Comparison of ENCODE assay signal across 16 cellular contexts in the genomic region with DNA sequence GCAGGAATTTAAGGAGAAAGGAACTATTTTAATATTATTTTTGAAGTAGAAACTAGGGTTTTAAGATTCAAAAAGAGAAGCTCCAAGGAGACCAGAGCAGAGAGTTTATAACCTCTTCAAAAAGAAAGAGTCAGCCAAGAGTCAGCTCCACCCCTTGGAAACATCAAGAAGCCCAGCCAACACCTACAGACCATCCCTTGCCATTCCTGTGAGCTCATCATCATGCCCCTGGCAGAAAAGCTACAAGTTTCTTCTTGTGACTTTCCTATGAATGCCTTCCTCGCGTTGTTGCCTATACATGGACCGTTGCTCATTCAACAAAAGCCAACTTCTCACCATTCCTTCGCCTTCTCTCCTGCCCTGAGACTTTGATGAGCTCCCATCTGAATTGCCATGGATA. TPM values are rescaled to one million over a fixed set of nuclear protein-coding genes. Genes with fewer than 3 reads are reported as not detected.
"Had no signal": no experiment of that assay in that cellular context is flagged by ENCODE, and none has a peak within 500 bp of the region (broad histone marks: within the 10 kb centered on the region; RNA-seq: fewer than 3 reads in every experiment).

No MANE protein-coding gene starts in this region.

- H3K4me3 ChIP-seq: lower lobe of right lung, mucosa of descending colon, thoracic aorta, uterus had no signal

- DNase-seq: activated CD4-positive, alpha-beta T cell treated with anti-CD3 and anti-CD28 coated beads, Interleukin-2, amount 50 U/mL, for 48 hours; activated CD8-positive, alpha-beta memory T cell treated with anti-CD3 and anti-CD28 coated beads, Interleukin-2, amount 10 ng/mL, durations not matched to agents 7 days and 5 days; activated gamma-delta T cell; activated naive CD8-positive, alpha-beta T cell treated with anti-CD3 and anti-CD28 coated beads for 36 hours; activated T-cell treated with anti-CD3 and anti-CD28 coated beads, Interleukin-2, amount 50 U/mL, for 24 hours; hypothalamus; lower lobe of right lung; mucosa of descending colon; naive thymus-derived CD8-positive, alpha-beta T cell; stimulated activated CD4-positive, alpha-beta T cell treated with anti-CD3 and anti-CD28 coated beads, Interleukin-4, amount 100 ng/mL, for 24 hours; uterus had no signal

- H3K4me1 ChIP-seq: lower lobe of right lung, uterus had no signal

- H3K27ac ChIP-seq: lower lobe of right lung, thoracic aorta, uterus had no signal

- H3K9me3 ChIP-seq: lower lobe of right lung, mucosa of descending colon, thoracic aorta, uterus had no signal

- H3K36me3 ChIP-seq: thoracic aorta, uterus had no signal

- ATAC-seq: activated CD4-positive, CD25-positive, alpha-beta regulatory T cell treated with anti-CD3 and anti-CD28 coated beads, Interleukin-2, amount 50 U/mL, for 24 hours; activated CD8-positive, alpha-beta memory T cell treated with anti-CD3 and anti-CD28 coated beads, Interleukin-2, amount 10 ng/mL, durations not matched to agents 7 days and 5 days; lower lobe of right lung; mucosa of descending colon; naive thymus-derived CD8-positive, alpha-beta T cell; SK-N-SH treated with all-trans-retinoic acid at 6 μM for 48 hours had no signal

- H3K27me3 ChIP-seq: uterus had no signal

RNA-seq across cellular contexts. Expression of a gene that starts 33.1 kb away (rescaled TPM):
- total RNA-seq: activated CD8-positive, alpha-beta memory T cell treated with anti-CD3 and anti-CD28 coated beads, Interleukin-2, amount 10 ng/mL, durations not matched to agents 7 days and 5 days; activated naive CD8-positive, alpha-beta T cell treated with anti-CD3 and anti-CD28 coated beads for 36 hours; naive thymus-derived CD8-positive, alpha-beta T cell; osteocyte; T-helper 2 cell treated with Interferon-gamma antibody and Interleukin-4, amounts not matched to agents 100 ng/mL and 5 ng/mL, for 36 hours; thoracic aorta had no signal
- polyA plus RNA-seq: naive thymus-derived CD8-positive, alpha-beta T cell had no signal

RNA-seq across cellular contexts. Expression of a gene that starts 38.1 kb away (rescaled TPM):
- total RNA-seq: activated CD8-positive, alpha-beta memory T cell treated with anti-CD3 and anti-CD28 coated beads, Interleukin-2, amount 10 ng/mL, durations not matched to agents 7 days and 5 days; activated naive CD8-positive, alpha-beta T cell treated with anti-CD3 and anti-CD28 coated beads for 36 hours; naive thymus-derived CD8-positive, alpha-beta T cell; T-helper 2 cell treated with Interferon-gamma antibody and Interleukin-4, amounts not matched to agents 100 ng/mL and 5 ng/mL, for 36 hours had no signal
- polyA plus RNA-seq: naive thymus-derived CD8-positive, alpha-beta T cell had no signal
